In genomic region chr14:92539419-92539818, GRCh38 we compare ENCODE assay signal across 10 cellular contexts. TPM values are rescaled to one million over a fixed set of nuclear protein-coding genes. Genes with fewer than 3 reads are reported as not detected.
A peak's percentile ranks its signal among the peaks of the same experiment; 100 is the strongest.
DNase-seq lines count a peak whose midpoint lies in the region; ATAC-seq, FAIRE-seq and TF ChIP-seq lines count a peak whose summit lies in the region.
"Had no signal": no experiment of that assay in that cellular context is flagged by ENCODE, and none has a peak within 500 bp of the region (broad histone marks: within the 10 kb centered on the region; RNA-seq: fewer than 3 reads in every experiment).

No MANE protein-coding gene starts in this region.

- DNase-seq in activated CD8-positive, alpha-beta T cell treated with anti-CD3 and anti-CD28 coated beads, Interleukin-2, amount 10 ng/mL, durations not matched to agents 7 days and 5 days: no peak
- no peak for DNase-seq in kidney
- DNase-seq in activated naive CD4-positive, alpha-beta T cell treated with anti-CD3 and anti-CD28 coated beads for 36 hours: no peak
- DNase-seq: CD4-positive, alpha-beta memory T cell had no signal

- H3K4me1 Mint-ChIP-seq in activated CD8-positive, alpha-beta T cell treated with anti-CD3 and anti-CD28 coated beads, Interleukin-2, amount 10 ng/mL, durations not matched to agents 7 days and 5 days (ENCODE audit: low read depth): peaks cover 85% of the 10 kb centered on the region
- peaks cover 47% of the 10 kb centered on the region for H3K4me1 Mint-ChIP-seq in activated naive CD4-positive, alpha-beta T cell treated with anti-CD3 and anti-CD28 coated beads for 36 hours (ENCODE audit: low read depth)

- no peaks in the 10 kb centered on the region for H3K9me3 ChIP-seq in BLaER1 treated with 17β-estradiol and CSF1 and Interleukin-3, amounts not matched to agents 10 nM and 100 nM (replicated peaks in 1 of 11)
- H3K9me3 ChIP-seq in liver (ENCODE audit: control insufficient read depth in 4 of 4, low read length in 3 of 4): no peaks in the 10 kb centered on the region
- no peaks in the 10 kb centered on the region for H3K9me3 ChIP-seq in kidney (ENCODE audit: control insufficient read depth in 1 of 2, low read length in 2 of 2)

- no peaks in the 10 kb centered on the region for H3K9me3 Mint-ChIP-seq in activated CD8-positive, alpha-beta T cell treated with anti-CD3 and anti-CD28 coated beads, Interleukin-2, amount 10 ng/mL, durations not matched to agents 7 days and 5 days (ENCODE audit: insufficient read depth)
- peaks cover 1% of the 10 kb centered on the region for H3K9me3 Mint-ChIP-seq in activated naive CD4-positive, alpha-beta T cell treated with anti-CD3 and anti-CD28 coated beads for 36 hours
- H3K9me3 Mint-ChIP-seq: CD4-positive, alpha-beta memory T cell had no signal

- no peaks in the 10 kb centered on the region for H3K36me3 ChIP-seq in BLaER1 treated with 17β-estradiol and CSF1 and Interleukin-3, amounts not matched to agents 10 nM and 100 nM
- H3K36me3 ChIP-seq in liver (ENCODE audit: control insufficient read depth in 4 of 4, insufficient read depth in 3 of 4, low read depth in 1 of 4, low read length in 3 of 4): no peaks in the 10 kb centered on the region
- H3K36me3 ChIP-seq in kidney (ENCODE audit: control insufficient read depth in 1 of 2, insufficient read depth in 2 of 2, low read length in 2 of 2): no peaks in the 10 kb centered on the region

- H3K36me3 Mint-ChIP-seq in activated CD8-positive, alpha-beta T cell treated with anti-CD3 and anti-CD28 coated beads, Interleukin-2, amount 10 ng/mL, durations not matched to agents 7 days and 5 days (ENCODE audit: low read depth): peaks cover 37% of the 10 kb centered on the region
- H3K36me3 Mint-ChIP-seq in activated naive CD4-positive, alpha-beta T cell treated with anti-CD3 and anti-CD28 coated beads for 36 hours (ENCODE audit: low read depth): no peaks in the 10 kb centered on the region
- H3K36me3 Mint-ChIP-seq: CD4-positive, alpha-beta memory T cell had no signal

- intact Hi-C loops in kidney (cut with DNase I): no loop called here
- intact Hi-C loops in activated naive CD4-positive, alpha-beta T cell treated with anti-CD3 and anti-CD28 coated beads for 36 hours (cut with micrococcal nuclease): no loop called here

- H3K27ac Mint-ChIP-seq in activated CD8-positive, alpha-beta T cell treated with anti-CD3 and anti-CD28 coated beads, Interleukin-2, amount 10 ng/mL, durations not matched to agents 7 days and 5 days: peak overlapping the region; percentile 72
- H3K27ac Mint-ChIP-seq in activated naive CD4-positive, alpha-beta T cell treated with anti-CD3 and anti-CD28 coated beads for 36 hours: no peak overlapping the region

- peaks cover 0 to 83% (median 5%) of the 10 kb centered on the region in 11 experiments; a peak in 8 of 22 replicates for H4K20me1 ChIP-seq in BLaER1 treated with 17β-estradiol and CSF1 and Interleukin-3, amounts not matched to agents 10 nM and 100 nM

- whole genome bisulfite sequencing in liver: 58% methylated on average over 3 of the region's 3 CpGs

- CTCF ChIA-PET in activated CD8-positive, alpha-beta T cell treated with anti-CD3 and anti-CD28 coated beads, Interleukin-2, amount 10 ng/mL, durations not matched to agents 7 days and 5 days (lab: Charles Lee): interaction anchor here (1.3 to 1.7 kb wide), 2 partner anchors 10 to 47 kb away, joined by 3 to 5 read pairs; no protein-coding TSS in a partner anchor
- CTCF ChIA-PET in activated naive CD4-positive, alpha-beta T cell treated with anti-CD3 and anti-CD28 coated beads for 36 hours (lab: Charles Lee): interaction anchor here (2.1 kb wide), 1 partner anchor 47 kb away, joined by 5 read pairs; no protein-coding TSS in a partner anchor

- peak overlapping the region; percentile 75 to 96 (median 89) for H3K4me2 ChIP-seq in BLaER1 treated with 17β-estradiol and CSF1 and Interleukin-3, amounts not matched to agents 10 nM and 100 nM

- H3K4me1 ChIP-seq in BLaER1 treated with 17β-estradiol and CSF1 and Interleukin-3, amounts not matched to agents 10 nM and 100 nM: peaks cover 34 to 63% (median 56%) of the 10 kb centered on the region in 10 experiments
- peaks cover 23 to 32% (median 29%) of the 10 kb centered on the region in 4 donors for H3K4me1 ChIP-seq in liver (ENCODE audit: control insufficient read depth in 4 of 4, insufficient read depth in 4 of 4, low read length in 3 of 4)
- H3K4me1 ChIP-seq in kidney (ENCODE audit: control insufficient read depth in 1 of 2, insufficient read depth in 1 of 2, low read depth in 1 of 2, low read length in 2 of 2): peaks cover 22 to 25% of the 10 kb centered on the region in 2 donors

- FAIRE-seq in kidney (lab: Jason Lieb, UNC): no peak
- FAIRE-seq: frontal cortex had no signal

- no peak for TF ChIP-seq RAD21 in liver (IDR thresholded peaks at IDR 0.05)

- peak overlapping the region in 8 of 11 experiments; percentile 45 to 80 (median 72); a peak in 17 of 22 replicates for H3K27ac ChIP-seq in BLaER1 treated with 17β-estradiol and CSF1 and Interleukin-3, amounts not matched to agents 10 nM and 100 nM
- H3K27ac ChIP-seq in liver (ENCODE audit: low read depth in 1 of 2, low read length in 2 of 2): peak overlapping the region; percentile 68 to 81
- peak overlapping the region in 20 of 21 experiments; percentile 13 to 95 (median 73) for H3K27ac ChIP-seq in skin epidermis
- peak overlapping the region in 1 of 2 donors; percentile 36 for H3K27ac ChIP-seq in kidney (ENCODE audit: low read depth in 2 of 2, low read length in 2 of 2)

- ATAC-seq in activated CD8-positive, alpha-beta T cell treated with anti-CD3 and anti-CD28 coated beads, Interleukin-2, amount 10 ng/mL, durations not matched to agents 7 days and 5 days: no peak
- ATAC-seq in GM18505 (IDR thresholded peaks at IDR 0.05; ENCODE audit: unreplicated experiment) (no peak), HG03108 (IDR thresholded peaks at IDR 0.05; ENCODE audit: unreplicated experiment) (no peak)

- peak overlapping the region; percentile 18 for H3K4me3 Mint-ChIP-seq in activated CD8-positive, alpha-beta T cell treated with anti-CD3 and anti-CD28 coated beads, Interleukin-2, amount 10 ng/mL, durations not matched to agents 7 days and 5 days
- no peak overlapping the region for H3K4me3 Mint-ChIP-seq in activated naive CD4-positive, alpha-beta T cell treated with anti-CD3 and anti-CD28 coated beads for 36 hours
- H3K4me3 Mint-ChIP-seq: CD4-positive, alpha-beta memory T cell had no signal

- TF ChIP-seq CTCF in liver (IDR thresholded peaks at IDR 0.05; ENCODE audit: low read depth, low read length, missing input control): peak; percentile 1
- no peak for TF ChIP-seq CTCF in kidney (IDR thresholded peaks at IDR 0.05; ENCODE audit: borderline replicate concordance, extremely low read depth, insufficient read depth)

- peak overlapping the region in 10 of 11 experiments; percentile 11 to 69 (median 50); a peak in 15 of 22 replicates for H3K9ac ChIP-seq in BLaER1 treated with 17β-estradiol and CSF1 and Interleukin-3, amounts not matched to agents 10 nM and 100 nM
- H3K9ac ChIP-seq in liver (ENCODE audit: low read depth in 1 of 2, low read length in 2 of 2): no peak overlapping the region
- no peak overlapping the region for H3K9ac ChIP-seq in kidney (ENCODE audit: low read length in 2 of 2)

- POLR2A ChIA-PET in activated CD8-positive, alpha-beta T cell treated with anti-CD3 and anti-CD28 coated beads, Interleukin-2, amount 10 ng/mL, durations not matched to agents 7 days and 5 days (lab: Charles Lee): interaction anchor here (0.6 to 1.5 kb wide), 2 partner anchors 8 to 20 kb away, joined by 3 read pairs; no protein-coding TSS in a partner anchor

- H3K27me3 ChIP-seq in BLaER1 treated with 17β-estradiol and CSF1 and Interleukin-3, amounts not matched to agents 10 nM and 100 nM: no peaks in the 10 kb centered on the region
- H3K27me3 ChIP-seq in liver (ENCODE audit: control insufficient read depth in 4 of 4, insufficient read depth in 4 of 4, low read length in 3 of 4): no peaks in the 10 kb centered on the region

- H3K27me3 Mint-ChIP-seq in activated CD8-positive, alpha-beta T cell treated with anti-CD3 and anti-CD28 coated beads, Interleukin-2, amount 10 ng/mL, durations not matched to agents 7 days and 5 days (ENCODE audit: low read depth): no peaks in the 10 kb centered on the region
- peaks cover 3% of the 10 kb centered on the region for H3K27me3 Mint-ChIP-seq in activated naive CD4-positive, alpha-beta T cell treated with anti-CD3 and anti-CD28 coated beads for 36 hours (ENCODE audit: low read depth)
- H3K27me3 Mint-ChIP-seq: CD4-positive, alpha-beta memory T cell had no signal

- TF ChIP-seq POLR2A in GM18505 (IDR thresholded peaks at IDR 0.05; ENCODE audit: borderline replicate concordance, extremely low read depth, insufficient read depth, insufficient read length): no peak

- peak overlapping the region in 2 of 10 experiments; percentile 4 to 36; a peak in 4 of 20 replicates for H3K4me3 ChIP-seq in BLaER1 treated with 17β-estradiol and CSF1 and Interleukin-3, amounts not matched to agents 10 nM and 100 nM
- H3K4me3 ChIP-seq in liver (ENCODE audit: low read depth in 1 of 3, low read length in 3 of 3): no peak overlapping the region
- no peak overlapping the region for H3K4me3 ChIP-seq in skin epidermis
- H3K4me3 ChIP-seq in kidney (ENCODE audit: low read length in 2 of 2): no peak overlapping the region

TF ChIP-seq in liver, 16 proteins besides CTCF, POLR2A, EP300 and RAD21:
- TF ChIP-seq HNF4A (conservative IDR thresholded peaks at IDR 0.05) (peak; percentile 64 to 80), MAX (IDR thresholded peaks at IDR 0.05) (peak; percentile 56), RXRA (IDR thresholded peaks at IDR 0.05) (peak; percentile 59 to 78), JUND (IDR thresholded peaks at IDR 0.05) (peak in 1 of 2 donors; percentile 58), ATF3 (IDR thresholded peaks at IDR 0.05) (no peak)
TF ChIP-seq in liver: peak in this region for 4.

RNA-seq across cellular contexts. Expression of gene RIN3, which starts 25.8 kb away (rescaled TPM):
- total RNA-seq in activated CD8-positive, alpha-beta T cell treated with anti-CD3 and anti-CD28 coated beads, Interleukin-2, amount 10 ng/mL, durations not matched to agents 7 days and 5 days: 10 to 100 TPM; 85.6 to 89.0 TPM
- 10 to 100 TPM in 1 of 2 donors, 1 to 10 TPM in 1; 6.8 to 15.6 TPM for total RNA-seq in liver
- polyA plus RNA-seq in liver: 10 to 100 TPM in 1 of 2 donors, 1 to 10 TPM in 1; 5.0 to 11.1 TPM
- total RNA-seq in kidney: 30.4 TPM
- 7.1 TPM for polyA plus RNA-seq in kidney (ENCODE audit: insufficient read depth, low read depth, low replicate concordance)
- 10 to 100 TPM; 15.8 to 16.0 TPM for total RNA-seq in activated naive CD4-positive, alpha-beta T cell treated with anti-CD3 and anti-CD28 coated beads for 36 hours

Comparison
In these comparisons a context has a peak if more than half of its experiments do, and no peak if none do; other contexts are left out.
1. H3K9ac ChIP-seq: peak in BLaER1 treated with 17β-estradiol and CSF1 and Interleukin-3, amounts not matched to agents 10 nM and 100 nM (10 of 11); none in liver (0 of 2) and kidney (0 of 2).